Comparison of ENCODE assay signal across 1 cellular context in the genomic region with DNA sequence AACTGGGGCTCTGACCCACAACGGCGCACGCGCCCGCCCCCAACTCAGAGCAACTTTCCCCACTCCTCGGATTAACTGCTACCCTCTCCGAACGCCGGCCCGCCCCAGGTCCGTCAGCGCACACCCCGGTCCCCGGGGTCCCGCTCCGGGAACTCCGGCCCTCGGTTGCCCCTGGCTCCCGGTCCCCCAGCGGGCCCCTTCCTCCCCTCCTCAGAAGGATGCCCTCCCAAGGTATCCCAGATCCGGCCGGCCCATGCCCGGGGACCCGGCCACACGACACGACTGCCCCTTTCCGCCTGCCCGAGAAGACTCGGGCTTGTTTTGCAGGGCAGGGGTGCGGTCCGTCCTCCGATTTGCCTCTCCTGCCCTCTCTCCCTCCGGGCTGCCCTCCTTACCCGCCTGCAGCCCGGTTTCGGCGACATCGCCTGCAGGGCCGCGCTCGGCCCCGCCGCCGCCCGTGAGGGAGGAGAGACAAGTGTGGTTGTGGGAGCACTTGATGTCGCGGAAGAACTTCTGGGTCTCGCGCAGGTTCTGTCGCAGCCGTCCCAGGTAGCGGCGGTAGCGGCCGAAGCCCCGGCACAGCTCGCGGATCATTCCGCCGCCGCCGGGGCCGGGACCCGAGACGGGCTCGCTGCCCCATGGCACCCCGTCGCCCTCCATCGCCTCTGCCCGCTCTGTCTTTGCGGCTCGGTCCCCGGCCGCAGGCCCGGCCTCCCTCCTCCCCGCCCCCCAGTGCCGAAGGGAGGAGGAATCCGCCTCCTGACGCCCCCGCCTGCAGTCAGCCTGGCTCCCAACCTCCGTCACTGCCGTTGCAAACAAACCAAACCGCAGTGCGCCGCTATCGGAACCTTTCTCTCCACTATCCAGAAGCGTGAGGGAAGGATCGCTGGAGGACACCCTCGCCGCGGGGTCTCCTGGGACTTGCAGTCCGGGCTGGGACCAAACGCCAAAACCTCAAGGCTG.
TF ChIP-seq lines count a peak whose summit lies in the region.

DSTYK (minus strand) TSS at position 827 of the 963 bp plus-strand sequence; CDS start at position 660, 167 bp downstream.

TF ChIP-seq in HepG2, 621 proteins besides CTCF, POLR2A, EP300 and RAD21 (continued from another document and continues in another):
- TF ChIP-seq, protein P1, sequence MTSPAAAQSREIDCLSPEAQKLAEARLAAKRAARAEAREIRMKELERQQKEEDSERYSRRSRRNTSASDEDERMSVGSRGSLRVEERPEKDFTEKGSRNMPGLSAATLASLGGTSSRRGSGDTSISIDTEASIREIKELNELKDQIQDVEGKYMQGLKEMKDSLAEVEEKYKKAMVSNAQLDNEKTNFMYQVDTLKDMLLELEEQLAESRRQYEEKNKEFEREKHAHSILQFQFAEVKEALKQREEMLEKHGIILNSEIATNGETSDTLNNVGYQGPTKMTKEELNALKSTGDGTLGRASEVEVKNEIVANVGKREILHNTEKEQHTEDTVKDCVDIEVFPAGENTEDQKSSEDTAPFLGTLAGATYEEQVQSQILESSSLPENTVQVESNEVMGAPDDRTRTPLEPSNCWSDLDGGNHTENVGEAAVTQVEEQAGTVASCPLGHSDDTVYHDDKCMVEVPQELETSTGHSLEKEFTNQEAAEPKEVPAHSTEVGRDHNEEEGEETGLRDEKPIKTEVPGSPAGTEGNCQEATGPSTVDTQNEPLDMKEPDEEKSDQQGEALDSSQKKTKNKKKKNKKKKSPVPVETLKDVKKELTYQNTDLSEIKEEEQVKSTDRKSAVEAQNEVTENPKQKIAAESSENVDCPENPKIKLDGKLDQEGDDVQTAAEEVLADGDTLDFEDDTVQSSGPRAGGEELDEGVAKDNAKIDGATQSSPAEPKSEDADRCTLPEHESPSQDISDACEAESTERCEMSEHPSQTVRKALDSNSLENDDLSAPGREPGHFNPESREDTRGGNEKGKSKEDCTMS (CRISPR knock-in tag; conservative IDR thresholded peaks at IDR 0.05) = no peak
- peak; percentile 86 for TF ChIP-seq BRD4 (CRISPR knock-in tag; IDR thresholded peaks at IDR 0.05)
- TF ChIP-seq ZSCAN22 (CRISPR knock-in tag; IDR thresholded peaks at IDR 0.05) = peak; percentile 68; the same call in 1 of the 2 replicates
- no peak for TF ChIP-seq MAFF (IDR thresholded peaks at IDR 0.05; ENCODE audit: low read depth, low read length)
- no peak for TF ChIP-seq TEAD2 (CRISPR knock-in tag; IDR thresholded peaks at IDR 0.05)
- TF ChIP-seq ZFP1 (CRISPR knock-in tag; IDR thresholded peaks at IDR 0.05) = peak; percentile 95
- TF ChIP-seq, protein P2, sequence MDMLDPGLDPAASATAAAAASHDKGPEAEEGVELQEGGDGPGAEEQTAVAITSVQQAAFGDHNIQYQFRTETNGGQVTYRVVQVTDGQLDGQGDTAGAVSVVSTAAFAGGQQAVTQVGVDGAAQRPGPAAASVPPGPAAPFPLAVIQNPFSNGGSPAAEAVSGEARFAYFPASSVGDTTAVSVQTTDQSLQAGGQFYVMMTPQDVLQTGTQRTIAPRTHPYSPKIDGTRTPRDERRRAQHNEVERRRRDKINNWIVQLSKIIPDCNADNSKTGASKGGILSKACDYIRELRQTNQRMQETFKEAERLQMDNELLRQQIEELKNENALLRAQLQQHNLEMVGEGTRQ (IDR thresholded peaks at IDR 0.05; ENCODE audit: low read depth, low read length) = no peak
- TF ChIP-seq, protein P2 (CRISPR knock-in tag; IDR thresholded peaks at IDR 0.05; ENCODE audit: borderline replicate concordance) = no peak; the same call in 1 of the 2 replicates
- TF ChIP-seq HDAC2 (CRISPR knock-in tag; IDR thresholded peaks at IDR 0.05) = peak; percentile 81; the same call in 1 of the 2 replicates
- no peak for TF ChIP-seq ELF4 (CRISPR knock-in tag; IDR thresholded peaks at IDR 0.05; ENCODE audit: borderline replicate concordance)
- TF ChIP-seq RARA (CRISPR knock-in tag; IDR thresholded peaks at IDR 0.05) = peak; percentile 37; the same call in 1 of the 2 replicates
- TF ChIP-seq ZNF672 (CRISPR knock-in tag; IDR thresholded peaks at IDR 0.05) = 0 out of 2 replicates have a peak, but pooled peaks have one; percentile 55
- peak; percentile 84; the same call in 1 of the 2 replicates for TF ChIP-seq ZNF136 (CRISPR knock-in tag; IDR thresholded peaks at IDR 0.05; ENCODE audit: low read depth)
- TF ChIP-seq ZNF468 (CRISPR knock-in tag; IDR thresholded peaks at IDR 0.05) = peak; percentile 46; the same call in 1 of the 2 replicates
- TF ChIP-seq ZKSCAN8 (CRISPR knock-in tag; IDR thresholded peaks at IDR 0.05; ENCODE audit: borderline replicate concordance) = peak; percentile 81; the same call in 1 of the 2 replicates
- TF ChIP-seq IKZF4 (CRISPR knock-in tag; IDR thresholded peaks at IDR 0.05; ENCODE audit: borderline replicate concordance, low read depth, not compliant biosample characterization) = no peak
- TF ChIP-seq HNF4G (IDR thresholded peaks at IDR 0.05; ENCODE audit: borderline replicate concordance, low read depth, low read length) = peak; percentile 3; the same call in 1 of the 2 replicates
- TF ChIP-seq HNF4G (CRISPR knock-in tag; IDR thresholded peaks at IDR 0.05; ENCODE audit: borderline replicate concordance, low read depth) = no peak
- 0 out of 2 replicates have a peak, but pooled peaks have one; percentile 9 for TF ChIP-seq ZNF646 (CRISPR knock-in tag; IDR thresholded peaks at IDR 0.05)
- peak; percentile 85 for TF ChIP-seq BRF2 (CRISPR knock-in tag; IDR thresholded peaks at IDR 0.05)
- 0 out of 2 replicates have a peak, but pooled peaks have one; percentile 30 for TF ChIP-seq ZBTB37 (CRISPR knock-in tag; IDR thresholded peaks at IDR 0.05)
- peak; percentile 83; the same call in 1 of the 2 replicates for TF ChIP-seq ZFP36L1 (CRISPR knock-in tag; IDR thresholded peaks at IDR 0.05)
- peak; percentile 72 for TF ChIP-seq FOSL2 (CRISPR knock-in tag; IDR thresholded peaks at IDR 0.05)
- TF ChIP-seq SALL2 (CRISPR knock-in tag; IDR thresholded peaks at IDR 0.05) = no peak
- TF ChIP-seq SMC3 (IDR thresholded peaks at IDR 0.05; ENCODE audit: low read length) = no peak
- TF ChIP-seq NR2F6 (IDR thresholded peaks at IDR 0.05) = no peak
- TF ChIP-seq NR2F6 (CRISPR knock-in tag; IDR thresholded peaks at IDR 0.05) = no peak
- TF ChIP-seq ZNF839 (CRISPR knock-in tag; IDR thresholded peaks at IDR 0.05; ENCODE audit: borderline replicate concordance) = peak; percentile 92
- TF ChIP-seq ZNF530 (CRISPR knock-in tag; IDR thresholded peaks at IDR 0.05; ENCODE audit: low read depth) = no peak
- TF ChIP-seq GATAD2A (CRISPR knock-in tag; IDR thresholded peaks at IDR 0.05) = peak; percentile 76
- TF ChIP-seq, protein P3, sequence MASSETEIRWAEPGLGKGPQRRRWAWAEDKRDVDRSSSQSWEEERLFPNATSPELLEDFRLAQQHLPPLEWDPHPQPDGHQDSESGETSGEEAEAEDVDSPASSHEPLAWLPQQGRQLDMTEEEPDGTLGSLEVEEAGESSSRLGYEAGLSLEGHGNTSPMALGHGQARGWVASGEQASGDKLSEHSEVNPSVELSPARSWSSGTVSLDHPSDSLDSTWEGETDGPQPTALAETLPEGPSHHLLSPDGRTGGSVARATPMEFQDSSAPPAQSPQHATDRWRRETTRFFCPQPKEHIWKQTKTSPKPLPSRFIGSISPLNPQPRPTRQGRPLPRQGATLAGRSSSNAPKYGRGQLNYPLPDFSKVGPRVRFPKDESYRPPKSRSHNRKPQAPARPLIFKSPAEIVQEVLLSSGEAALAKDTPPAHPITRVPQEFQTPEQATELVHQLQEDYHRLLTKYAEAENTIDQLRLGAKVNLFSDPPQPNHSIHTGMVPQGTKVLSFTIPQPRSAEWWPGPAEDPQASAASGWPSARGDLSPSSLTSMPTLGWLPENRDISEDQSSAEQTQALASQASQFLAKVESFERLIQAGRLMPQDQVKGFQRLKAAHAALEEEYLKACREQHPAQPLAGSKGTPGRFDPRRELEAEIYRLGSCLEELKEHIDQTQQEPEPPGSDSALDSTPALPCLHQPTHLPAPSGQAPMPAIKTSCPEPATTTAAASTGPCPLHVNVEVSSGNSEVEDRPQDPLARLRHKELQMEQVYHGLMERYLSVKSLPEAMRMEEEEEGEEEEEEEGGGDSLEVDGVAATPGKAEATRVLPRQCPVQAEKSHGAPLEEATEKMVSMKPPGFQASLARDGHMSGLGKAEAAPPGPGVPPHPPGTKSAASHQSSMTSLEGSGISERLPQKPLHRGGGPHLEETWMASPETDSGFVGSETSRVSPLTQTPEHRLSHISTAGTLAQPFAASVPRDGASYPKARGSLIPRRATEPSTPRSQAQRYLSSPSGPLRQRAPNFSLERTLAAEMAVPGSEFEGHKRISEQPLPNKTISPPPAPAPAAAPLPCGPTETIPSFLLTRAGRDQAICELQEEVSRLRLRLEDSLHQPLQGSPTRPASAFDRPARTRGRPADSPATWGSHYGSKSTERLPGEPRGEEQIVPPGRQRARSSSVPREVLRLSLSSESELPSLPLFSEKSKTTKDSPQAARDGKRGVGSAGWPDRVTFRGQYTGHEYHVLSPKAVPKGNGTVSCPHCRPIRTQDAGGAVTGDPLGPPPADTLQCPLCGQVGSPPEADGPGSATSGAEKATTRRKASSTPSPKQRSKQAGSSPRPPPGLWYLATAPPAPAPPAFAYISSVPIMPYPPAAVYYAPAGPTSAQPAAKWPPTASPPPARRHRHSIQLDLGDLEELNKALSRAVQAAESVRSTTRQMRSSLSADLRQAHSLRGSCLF (CRISPR knock-in tag; IDR thresholded peaks at IDR 0.05; ENCODE audit: borderline replicate concordance) = no peak
- no peak for TF ChIP-seq ZNF431 (CRISPR knock-in tag; IDR thresholded peaks at IDR 0.05; ENCODE audit: borderline replicate concordance, low read depth)
- TF ChIP-seq ASH2L (IDR thresholded peaks at IDR 0.05; ENCODE audit: insufficient read length, low read depth, low read length) = peak; percentile 98
- TF ChIP-seq ZNF235 (CRISPR knock-in tag; IDR thresholded peaks at IDR 0.05; ENCODE audit: borderline replicate concordance) = no peak
- peak; percentile 77 for TF ChIP-seq MYC (CRISPR knock-in tag; IDR thresholded peaks at IDR 0.05; ENCODE audit: borderline replicate concordance)
- peak; percentile 66; the same call in 1 of the 2 replicates for TF ChIP-seq MIXL1 (CRISPR knock-in tag; IDR thresholded peaks at IDR 0.05)
- no peak for TF ChIP-seq RARG (CRISPR knock-in tag; IDR thresholded peaks at IDR 0.05; ENCODE audit: low read depth)
- peak; percentile 98 for TF ChIP-seq SMAD3 (CRISPR knock-in tag; IDR thresholded peaks at IDR 0.05)
- no peak for TF ChIP-seq SIX1 (CRISPR knock-in tag; IDR thresholded peaks at IDR 0.05; ENCODE audit: borderline replicate concordance)
